In the genomic region with DNA sequence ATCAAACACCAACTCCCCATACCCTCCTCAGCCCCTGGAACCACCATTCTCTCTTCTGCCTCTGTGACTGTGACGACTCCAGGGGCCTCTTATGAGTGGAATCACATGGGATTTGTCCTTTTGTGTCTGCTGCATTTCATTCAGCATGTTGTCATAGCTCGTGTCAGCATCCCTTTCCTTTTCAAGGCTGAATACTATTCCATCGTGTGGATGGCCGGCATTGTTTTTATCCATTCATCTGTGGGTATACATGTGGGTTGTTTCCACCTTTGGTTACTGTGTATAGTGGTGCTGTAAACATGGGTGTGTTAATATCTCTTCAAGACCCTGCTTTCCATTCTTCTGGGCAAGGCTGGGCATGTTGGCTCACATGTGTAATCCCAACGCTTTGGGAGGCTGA, we compare ENCODE assay signal across 29 cellular contexts.
"Had no signal": no experiment of that assay in that cellular context is flagged by ENCODE, and none has a peak within 500 bp of the region (broad histone marks: within the 10 kb centered on the region; RNA-seq: fewer than 3 reads in every experiment).

No MANE protein-coding gene starts in this region.

- H3K27ac ChIP-seq: brain microvascular endothelial cell, SJCRH30, SK-N-MC had no signal

- DNase-seq: activated CD4-positive, alpha-beta memory T cell treated with anti-CD3 and anti-CD28 coated beads, Interleukin-2, amount 10 ng/mL, durations not matched to agents 7 days and 5 days; activated CD4-positive, alpha-beta T cell treated with anti-CD3 and anti-CD28 coated beads for 1 hour; activated CD4-positive, alpha-beta T cell treated with anti-CD3 and anti-CD28 coated beads for 48 hours; activated naive CD4-positive, alpha-beta T cell treated with anti-CD3 and anti-CD28 coated beads, Interleukin-2, amount 10 ng/mL, durations not matched to agents 7 days and 5 days; activated naive CD8-positive, alpha-beta T cell treated with anti-CD3 and anti-CD28 coated beads, Interleukin-2, amount 50 U/mL, for 24 hours; activated T-cell treated with anti-CD3 and anti-CD28 coated beads, Interleukin-2, amount 50 U/mL, for 24 hours; anterior cingulate cortex; brain microvascular endothelial cell; central memory CD4-positive, alpha-beta T cell; Kasumi-1; KG1; MG63; NCI-H1048; NCI-H1105 treated with DMSO at 0.1 percent for 48 hours; NCI-H1436; NCI-H1694; NCI-H1930; NCI-H2081 treated with DMSO at 0.1 percent for 48 hours; NCI-H226; NCI-H446 treated with DMSO at 0.1 percent for 48 hours; NCI-H524; SHP77; SJCRH30 had no signal

- FAIRE-seq: TTC549 had no signal

- H3K27me3 ChIP-seq: brain microvascular endothelial cell, MG63, SJCRH30 had no signal

- H3K27ac Mint-ChIP-seq: activated CD4-positive, alpha-beta memory T cell treated with anti-CD3 and anti-CD28 coated beads, Interleukin-2, amount 10 ng/mL, durations not matched to agents 7 days and 5 days; activated naive CD4-positive, alpha-beta T cell treated with anti-CD3 and anti-CD28 coated beads, Interleukin-2, amount 10 ng/mL, durations not matched to agents 7 days and 5 days; activated naive CD8-positive, alpha-beta T cell; activated naive CD8-positive, alpha-beta T cell treated with anti-CD3 and anti-CD28 coated beads, Interleukin-2, amount 50 U/mL, for 24 hours; activated T-cell treated with anti-CD3 and anti-CD28 coated beads, Interleukin-2, amount 50 U/mL, for 24 hours; activated T-helper 2 cell treated with anti-CD3 and anti-CD28 coated beads, Interferon-gamma antibody, Interleukin-2, Interleukin-4, amounts not matched to agents 10 μg/mL and 5 μg/mL and 100 μg/mL, durations not matched to agents 14 hours and 24 hours and 36 hours; T-helper 2 cell treated with Interferon-gamma antibody and Interleukin-4, amounts not matched to agents 5 μg/mL and 100 μg/mL, for 36 hours; WTC11 had no signal

- H3K4me3 ChIP-seq: MG63, SJCRH30, SK-N-MC had no signal

- H3K9me3 ChIP-seq: SJCRH30 had no signal

- H3K27me3 Mint-ChIP-seq: activated CD4-positive, alpha-beta memory T cell treated with anti-CD3 and anti-CD28 coated beads, Interleukin-2, amount 10 ng/mL, durations not matched to agents 7 days and 5 days; activated naive CD4-positive, alpha-beta T cell treated with anti-CD3 and anti-CD28 coated beads, Interleukin-2, amount 10 ng/mL, durations not matched to agents 7 days and 5 days; activated naive CD8-positive, alpha-beta T cell; activated naive CD8-positive, alpha-beta T cell treated with anti-CD3 and anti-CD28 coated beads, Interleukin-2, amount 50 U/mL, for 24 hours; activated T-cell treated with anti-CD3 and anti-CD28 coated beads, Interleukin-2, amount 50 U/mL, for 24 hours had no signal

- H3K4me3 Mint-ChIP-seq: activated CD4-positive, alpha-beta memory T cell treated with anti-CD3 and anti-CD28 coated beads, Interleukin-2, amount 10 ng/mL, durations not matched to agents 7 days and 5 days; activated naive CD4-positive, alpha-beta T cell treated with anti-CD3 and anti-CD28 coated beads, Interleukin-2, amount 10 ng/mL, durations not matched to agents 7 days and 5 days; activated naive CD8-positive, alpha-beta T cell; activated naive CD8-positive, alpha-beta T cell treated with anti-CD3 and anti-CD28 coated beads, Interleukin-2, amount 50 U/mL, for 24 hours; activated T-cell treated with anti-CD3 and anti-CD28 coated beads, Interleukin-2, amount 50 U/mL, for 24 hours; T-helper 2 cell treated with Interferon-gamma antibody and Interleukin-4, amounts not matched to agents 5 μg/mL and 100 μg/mL, for 36 hours; WTC11 had no signal

- H3K4me1 Mint-ChIP-seq: WTC11 had no signal

- H3K4me1 ChIP-seq: SJCRH30 had no signal

- H3K36me3 Mint-ChIP-seq: activated naive CD4-positive, alpha-beta T cell treated with anti-CD3 and anti-CD28 coated beads, Interleukin-2, amount 10 ng/mL, durations not matched to agents 7 days and 5 days; WTC11 had no signal

- H3K36me3 ChIP-seq: brain microvascular endothelial cell, MG63, SJCRH30 had no signal

- ATAC-seq: activated naive CD8-positive, alpha-beta T cell treated with anti-CD3 and anti-CD28 coated beads, Interleukin-2, amount 50 U/mL, for 24 hours; WTC11 had no signal
